In genomic region chr11:111585371-111585770, GRCh38 we compare ENCODE assay signal across 2 cellular contexts.
TF ChIP-seq lines count a peak whose summit lies in the region.

No MANE protein-coding gene starts in this region.

TF ChIP-seq in SK-N-SH, 30 proteins besides CTCF, POLR2A, EP300 and RAD21:
- TF ChIP-seq YY1 (IDR thresholded peaks at IDR 0.05; ENCODE audit: low read depth) = peak; percentile 44; the same call in 1 of the 2 replicates
- no peak for TF ChIP-seq JUND (IDR thresholded peaks at IDR 0.05)
- TF ChIP-seq MAX (IDR thresholded peaks at IDR 0.05; ENCODE audit: low read depth) = 0 out of 2 replicates have a peak, but pooled peaks have one; percentile 46
- peak; percentile 68 for TF ChIP-seq NFIC (IDR thresholded peaks at IDR 0.05; ENCODE audit: borderline replicate concordance)
- TF ChIP-seq TCF12 (IDR thresholded peaks at IDR 0.05) = 0 out of 2 replicates have a peak, but pooled peaks have one; percentile 24
- TF ChIP-seq ELF1 (IDR thresholded peaks at IDR 0.05) = peak; percentile 49; the same call in 1 of the 2 replicates
- no peak for TF ChIP-seq RXRA (IDR thresholded peaks at IDR 0.05; ENCODE audit: borderline replicate concordance, low read depth)

TF ChIP-seq in HepG2, 621 proteins besides CTCF, POLR2A, EP300 and RAD21:
- no peak for TF ChIP-seq ZNF12 (CRISPR knock-in tag; IDR thresholded peaks at IDR 0.05)
- TF ChIP-seq SAFB2 (CRISPR knock-in tag; IDR thresholded peaks at IDR 0.05; ENCODE audit: borderline replicate concordance, low read depth) = no peak
- TF ChIP-seq GMEB1 (CRISPR knock-in tag; IDR thresholded peaks at IDR 0.05; ENCODE audit: borderline replicate concordance) = no peak
- TF ChIP-seq HNRNPUL1 (IDR thresholded peaks at IDR 0.05; ENCODE audit: low read depth, low read length) = no peak
- no peak for TF ChIP-seq PRMT3 (CRISPR knock-in tag; IDR thresholded peaks at IDR 0.05; ENCODE audit: borderline replicate concordance, low read depth)
- no peak for TF ChIP-seq MIXL1 (CRISPR knock-in tag; IDR thresholded peaks at IDR 0.05)
- no peak for TF ChIP-seq SRSF1 (optimal IDR thresholded peaks at IDR 0.05; ENCODE audit: low read depth, low read length)
- TF ChIP-seq, protein P1, sequence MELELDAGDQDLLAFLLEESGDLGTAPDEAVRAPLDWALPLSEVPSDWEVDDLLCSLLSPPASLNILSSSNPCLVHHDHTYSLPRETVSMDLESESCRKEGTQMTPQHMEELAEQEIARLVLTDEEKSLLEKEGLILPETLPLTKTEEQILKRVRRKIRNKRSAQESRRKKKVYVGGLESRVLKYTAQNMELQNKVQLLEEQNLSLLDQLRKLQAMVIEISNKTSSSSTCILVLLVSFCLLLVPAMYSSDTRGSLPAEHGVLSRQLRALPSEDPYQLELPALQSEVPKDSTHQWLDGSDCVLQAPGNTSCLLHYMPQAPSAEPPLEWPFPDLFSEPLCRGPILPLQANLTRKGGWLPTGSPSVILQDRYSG (CRISPR knock-in tag; IDR thresholded peaks at IDR 0.05) = no peak
- no peak for TF ChIP-seq NPAS2 (CRISPR knock-in tag; IDR thresholded peaks at IDR 0.05; ENCODE audit: borderline replicate concordance)
- TF ChIP-seq, protein P2, sequence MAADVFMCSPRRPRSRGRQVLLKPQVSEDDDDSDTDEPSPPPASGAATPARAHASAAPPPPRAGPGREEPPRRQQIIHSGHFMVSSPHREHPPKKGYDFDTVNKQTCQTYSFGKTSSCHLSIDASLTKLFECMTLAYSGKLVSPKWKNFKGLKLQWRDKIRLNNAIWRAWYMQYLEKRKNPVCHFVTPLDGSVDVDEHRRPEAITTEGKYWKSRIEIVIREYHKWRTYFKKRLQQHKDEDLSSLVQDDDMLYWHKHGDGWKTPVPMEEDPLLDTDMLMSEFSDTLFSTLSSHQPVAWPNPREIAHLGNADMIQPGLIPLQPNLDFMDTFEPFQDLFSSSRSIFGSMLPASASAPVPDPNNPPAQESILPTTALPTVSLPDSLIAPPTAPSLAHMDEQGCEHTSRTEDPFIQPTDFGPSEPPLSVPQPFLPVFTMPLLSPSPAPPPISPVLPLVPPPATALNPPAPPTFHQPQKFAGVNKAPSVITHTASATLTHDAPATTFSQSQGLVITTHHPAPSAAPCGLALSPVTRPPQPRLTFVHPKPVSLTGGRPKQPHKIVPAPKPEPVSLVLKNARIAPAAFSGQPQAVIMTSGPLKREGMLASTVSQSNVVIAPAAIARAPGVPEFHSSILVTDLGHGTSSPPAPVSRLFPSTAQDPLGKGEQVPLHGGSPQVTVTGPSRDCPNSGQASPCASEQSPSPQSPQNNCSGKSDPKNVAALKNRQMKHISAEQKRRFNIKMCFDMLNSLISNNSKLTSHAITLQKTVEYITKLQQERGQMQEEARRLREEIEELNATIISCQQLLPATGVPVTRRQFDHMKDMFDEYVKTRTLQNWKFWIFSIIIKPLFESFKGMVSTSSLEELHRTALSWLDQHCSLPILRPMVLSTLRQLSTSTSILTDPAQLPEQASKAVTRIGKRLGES (CRISPR knock-in tag; IDR thresholded peaks at IDR 0.05; ENCODE audit: borderline replicate concordance) = no peak
- TF ChIP-seq ZNF816 (CRISPR knock-in tag; IDR thresholded peaks at IDR 0.05; ENCODE audit: borderline replicate concordance) = no peak
- TF ChIP-seq, protein P3, sequence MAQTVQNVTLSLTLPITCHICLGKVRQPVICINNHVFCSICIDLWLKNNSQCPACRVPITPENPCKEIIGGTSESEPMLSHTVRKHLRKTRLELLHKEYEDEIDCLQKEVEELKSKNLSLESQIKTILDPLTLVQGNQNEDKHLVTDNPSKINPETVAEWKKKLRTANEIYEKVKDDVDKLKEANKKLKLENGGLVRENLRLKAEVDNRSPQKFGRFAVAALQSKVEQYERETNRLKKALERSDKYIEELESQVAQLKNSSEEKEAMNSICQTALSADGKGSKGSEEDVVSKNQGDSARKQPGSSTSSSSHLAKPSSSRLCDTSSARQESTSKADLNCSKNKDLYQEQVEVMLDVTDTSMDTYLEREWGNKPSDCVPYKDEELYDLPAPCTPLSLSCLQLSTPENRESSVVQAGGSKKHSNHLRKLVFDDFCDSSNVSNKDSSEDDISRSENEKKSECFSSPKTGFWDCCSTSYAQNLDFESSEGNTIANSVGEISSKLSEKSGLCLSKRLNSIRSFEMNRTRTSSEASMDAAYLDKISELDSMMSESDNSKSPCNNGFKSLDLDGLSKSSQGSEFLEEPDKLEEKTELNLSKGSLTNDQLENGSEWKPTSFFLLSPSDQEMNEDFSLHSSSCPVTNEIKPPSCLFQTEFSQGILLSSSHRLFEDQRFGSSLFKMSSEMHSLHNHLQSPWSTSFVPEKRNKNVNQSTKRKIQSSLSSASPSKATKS (CRISPR knock-in tag; IDR thresholded peaks at IDR 0.05) = no peak
- no peak for TF ChIP-seq FOXJ3 (CRISPR knock-in tag; IDR thresholded peaks at IDR 0.05; ENCODE audit: borderline replicate concordance)
- TF ChIP-seq AHDC1 (CRISPR knock-in tag; IDR thresholded peaks at IDR 0.05; ENCODE audit: borderline replicate concordance) = no peak
- TF ChIP-seq, protein P4, sequence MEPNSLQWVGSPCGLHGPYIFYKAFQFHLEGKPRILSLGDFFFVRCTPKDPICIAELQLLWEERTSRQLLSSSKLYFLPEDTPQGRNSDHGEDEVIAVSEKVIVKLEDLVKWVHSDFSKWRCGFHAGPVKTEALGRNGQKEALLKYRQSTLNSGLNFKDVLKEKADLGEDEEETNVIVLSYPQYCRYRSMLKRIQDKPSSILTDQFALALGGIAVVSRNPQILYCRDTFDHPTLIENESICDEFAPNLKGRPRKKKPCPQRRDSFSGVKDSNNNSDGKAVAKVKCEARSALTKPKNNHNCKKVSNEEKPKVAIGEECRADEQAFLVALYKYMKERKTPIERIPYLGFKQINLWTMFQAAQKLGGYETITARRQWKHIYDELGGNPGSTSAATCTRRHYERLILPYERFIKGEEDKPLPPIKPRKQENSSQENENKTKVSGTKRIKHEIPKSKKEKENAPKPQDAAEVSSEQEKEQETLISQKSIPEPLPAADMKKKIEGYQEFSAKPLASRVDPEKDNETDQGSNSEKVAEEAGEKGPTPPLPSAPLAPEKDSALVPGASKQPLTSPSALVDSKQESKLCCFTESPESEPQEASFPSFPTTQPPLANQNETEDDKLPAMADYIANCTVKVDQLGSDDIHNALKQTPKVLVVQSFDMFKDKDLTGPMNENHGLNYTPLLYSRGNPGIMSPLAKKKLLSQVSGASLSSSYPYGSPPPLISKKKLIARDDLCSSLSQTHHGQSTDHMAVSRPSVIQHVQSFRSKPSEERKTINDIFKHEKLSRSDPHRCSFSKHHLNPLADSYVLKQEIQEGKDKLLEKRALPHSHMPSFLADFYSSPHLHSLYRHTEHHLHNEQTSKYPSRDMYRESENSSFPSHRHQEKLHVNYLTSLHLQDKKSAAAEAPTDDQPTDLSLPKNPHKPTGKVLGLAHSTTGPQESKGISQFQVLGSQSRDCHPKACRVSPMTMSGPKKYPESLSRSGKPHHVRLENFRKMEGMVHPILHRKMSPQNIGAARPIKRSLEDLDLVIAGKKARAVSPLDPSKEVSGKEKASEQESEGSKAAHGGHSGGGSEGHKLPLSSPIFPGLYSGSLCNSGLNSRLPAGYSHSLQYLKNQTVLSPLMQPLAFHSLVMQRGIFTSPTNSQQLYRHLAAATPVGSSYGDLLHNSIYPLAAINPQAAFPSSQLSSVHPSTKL (CRISPR knock-in tag; IDR thresholded peaks at IDR 0.05) = no peak
- no peak for TF ChIP-seq CHD2 (IDR thresholded peaks at IDR 0.05; ENCODE audit: low read depth, low read length)
- no peak for TF ChIP-seq ZZZ3 (CRISPR knock-in tag; IDR thresholded peaks at IDR 0.05; ENCODE audit: borderline replicate concordance)
- TF ChIP-seq HNRNPL (IDR thresholded peaks at IDR 0.05; ENCODE audit: low read depth, low read length) = no peak
